Comparison of ENCODE assay signal across 16 cellular contexts in the genomic region with DNA sequence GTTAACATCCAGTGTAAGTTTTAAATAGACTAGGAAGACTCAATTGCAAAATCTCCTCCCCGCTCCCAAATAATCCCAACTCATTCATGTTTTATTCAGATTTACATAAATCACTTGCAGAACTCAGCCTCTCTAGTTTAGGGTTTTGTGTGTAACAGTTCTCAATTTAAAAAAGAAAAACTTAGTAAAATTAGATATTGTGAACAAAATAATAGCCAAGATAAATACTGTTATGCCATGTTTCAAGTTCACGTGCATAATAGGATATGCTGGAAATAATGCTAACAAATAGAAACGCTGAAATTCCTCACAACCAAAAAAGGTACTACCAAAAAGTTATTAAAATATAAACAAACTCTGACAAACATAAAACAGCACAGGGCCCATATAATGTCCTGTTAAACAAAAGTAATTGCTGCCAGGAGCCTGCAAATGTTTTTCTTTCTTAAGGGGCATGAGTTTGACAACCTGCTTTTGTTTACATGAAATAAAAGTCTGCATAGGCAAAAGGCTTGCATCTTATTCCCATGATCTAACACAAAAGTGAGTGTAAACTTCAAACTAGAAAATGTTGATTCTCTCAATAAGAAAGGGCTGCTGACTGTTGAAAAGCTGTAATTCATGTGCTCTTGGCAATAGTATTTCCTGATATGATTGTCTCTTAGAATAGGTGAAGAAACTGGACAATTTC. TPM values are rescaled to one million over a fixed set of nuclear protein-coding genes. Genes with fewer than 3 reads are reported as not detected.
DNase-seq lines count a peak whose midpoint lies in the region; ATAC-seq, FAIRE-seq and TF ChIP-seq lines count a peak whose summit lies in the region.
"Had no signal": no experiment of that assay in that cellular context is flagged by ENCODE, and none has a peak within 500 bp of the region (broad histone marks: within the 10 kb centered on the region; RNA-seq: fewer than 3 reads in every experiment).

No MANE protein-coding gene starts in this region.

- no peaks in the 10 kb centered on the region for H3K36me3 ChIP-seq in stomach smooth muscle (ENCODE audit: control insufficient read depth in 2 of 2, insufficient read depth in 2 of 2, low read length in 2 of 2)
- H3K36me3 ChIP-seq in lower lobe of right lung, result no peaks in the 10 kb centered on the region

- H3K27me3 ChIP-seq in dorsolateral prefrontal cortex, result no peaks in the 10 kb centered on the region
- H3K27me3 ChIP-seq in stomach smooth muscle (ENCODE audit: control insufficient read depth in 1 of 2, insufficient read depth in 2 of 2, low read length in 2 of 2), result no peaks in the 10 kb centered on the region
- H3K27me3 ChIP-seq in lower lobe of right lung (ENCODE audit: low read depth), result peaks cover 8% of the 10 kb centered on the region

- H3K4me1 ChIP-seq in stomach smooth muscle (ENCODE audit: control insufficient read depth, insufficient read depth, low read length) (peaks cover 36% of the 10 kb centered on the region), lower lobe of right lung (peaks cover 44% of the 10 kb centered on the region)

- DNase-seq in dorsolateral prefrontal cortex (no peak), nephron progenitor cell (no peak), lower lobe of right lung (no peak), NCI-H146 (lab: John Stamatoyannopoulos, UW) (no peak)
- DNase-seq in stimulated activated effector memory CD8-positive, alpha-beta T cell treated with anti-CD3 and anti-CD28 coated beads, Interleukin-12 subunit alpha, Interleukin-12 subunit beta, amount 100 ng/mL, for 72 hours (ENCODE audit: low spot score in 2 of 2), result no peak
- DNase-seq: NCI-H2107; NCI-H345; NCI-H69; NK-92 treated with Interleukin-12 subunit alpha and Interleukin-12 subunit beta, amount 100 ng/mL, for 24 hours; OCI-M1 had no signal

- no peak overlapping the region for H3K27ac Mint-ChIP-seq in nephron progenitor cell
- H3K27ac Mint-ChIP-seq in stimulated activated effector memory CD8-positive, alpha-beta T cell treated with anti-CD3 and anti-CD28 coated beads, Interleukin-12 subunit alpha, Interleukin-12 subunit beta, amount 100 ng/mL, for 72 hours, result no peak overlapping the region

- TF ChIP-seq CTCF in dorsolateral prefrontal cortex (IDR thresholded peaks at IDR 0.05 in 54 of 56, conservative IDR thresholded peaks at IDR 0.05 in 2 of 56; ENCODE audit: low read depth in 1 of 56, partially characterized antibody in 56 of 56) (no peak), nephron progenitor cell (IDR thresholded peaks at IDR 0.05) (no peak), lower lobe of right lung (IDR thresholded peaks at IDR 0.05) (no peak)

- H3K27ac ChIP-seq in dorsolateral prefrontal cortex (peak overlapping the region in 34 of 59 donors; percentile 10 to 95 (median 87)), stomach smooth muscle (ENCODE audit: low read length) (peak overlapping the region; percentile 96), lower lobe of right lung (no peak overlapping the region)
- H3K27ac ChIP-seq: C4-2B, RWPE1 had no signal

- no peak overlapping the region for H3K9ac ChIP-seq in stomach smooth muscle (ENCODE audit: low read length in 2 of 2)

- H3K9me3 ChIP-seq in stomach smooth muscle (ENCODE audit: control insufficient read depth in 2 of 2, low read length in 2 of 2), result no peaks in the 10 kb centered on the region
- no peaks in the 10 kb centered on the region for H3K9me3 ChIP-seq in lower lobe of right lung

- H3K4me3 Mint-ChIP-seq in nephron progenitor cell, result peak overlapping the region; percentile 56
- no peak overlapping the region for H3K4me3 Mint-ChIP-seq in stimulated activated effector memory CD8-positive, alpha-beta T cell treated with anti-CD3 and anti-CD28 coated beads, Interleukin-12 subunit alpha, Interleukin-12 subunit beta, amount 100 ng/mL, for 72 hours

- H3K4me1 Mint-ChIP-seq in nephron progenitor cell, result peaks cover 60% of the 10 kb centered on the region
- peaks cover 6% of the 10 kb centered on the region for H3K4me1 Mint-ChIP-seq in stimulated activated effector memory CD8-positive, alpha-beta T cell treated with anti-CD3 and anti-CD28 coated beads, Interleukin-12 subunit alpha, Interleukin-12 subunit beta, amount 100 ng/mL, for 72 hours

- H3K9me3 Mint-ChIP-seq in nephron progenitor cell, result no peaks in the 10 kb centered on the region
- no peaks in the 10 kb centered on the region for H3K9me3 Mint-ChIP-seq in stimulated activated effector memory CD8-positive, alpha-beta T cell treated with anti-CD3 and anti-CD28 coated beads, Interleukin-12 subunit alpha, Interleukin-12 subunit beta, amount 100 ng/mL, for 72 hours

- no peaks in the 10 kb centered on the region for H3K36me3 Mint-ChIP-seq in nephron progenitor cell (ENCODE audit: low read depth)
- H3K36me3 Mint-ChIP-seq in stimulated activated effector memory CD8-positive, alpha-beta T cell treated with anti-CD3 and anti-CD28 coated beads, Interleukin-12 subunit alpha, Interleukin-12 subunit beta, amount 100 ng/mL, for 72 hours, result no peaks in the 10 kb centered on the region

- H3K4me3 ChIP-seq in dorsolateral prefrontal cortex, result no peak overlapping the region
- no peak overlapping the region for H3K4me3 ChIP-seq in stomach smooth muscle (ENCODE audit: low read length in 2 of 2)
- no peak overlapping the region for H3K4me3 ChIP-seq in lower lobe of right lung

- intact Hi-C loops in dorsolateral prefrontal cortex (cut with DNase I) (loop anchor here (2.0 to 10.0 kb wide), 6 partner anchors 15 to 361 kb away; no protein-coding TSS in a partner anchor), lower lobe of right lung (cut with DNase I) (no loop called here)

- peaks cover 73% of the 10 kb centered on the region for H3K27me3 Mint-ChIP-seq in nephron progenitor cell (ENCODE audit: low read depth, poor library complexity)

- peak; percentile 60 for FAIRE-seq in G401.6 (lab: Jason Lieb, UNC)
- FAIRE-seq: A204.1 had no signal

- no peak for ATAC-seq in stimulated activated effector memory CD8-positive, alpha-beta T cell treated with anti-CD3 and anti-CD28 coated beads, Interleukin-12 subunit alpha, Interleukin-12 subunit beta, amount 100 ng/mL, for 72 hours
- ATAC-seq in HG02852 (IDR thresholded peaks at IDR 0.05; ENCODE audit: unreplicated experiment) (no peak), lower lobe of right lung (no peak)

RNA-seq across cellular contexts. Expression of a gene that starts 2.9 kb away (rescaled TPM):
- 10 to 100 TPM in 23 of 120 experiments, 1 to 10 TPM in 97; 2.2 to 13.5 (median 7.3) TPM for total RNA-seq in dorsolateral prefrontal cortex
- 4.3 TPM for total RNA-seq in lower lobe of right lung
